ENCODE assay signal across 1 cellular context in genomic region chr4:2071252-2071911, GRCh38.
TF ChIP-seq lines count a peak whose summit lies in the region.

No MANE protein-coding gene starts in this region.

TF ChIP-seq in GM23338, 12 proteins besides CTCF, POLR2A, EP300 and RAD21 (continued from another document):
- no peak for TF ChIP-seq ZNF462 (CRISPR knock-in tag; IDR thresholded peaks at IDR 0.05)
- no peak for TF ChIP-seq STAT1 (IDR thresholded peaks at IDR 0.05; ENCODE audit: unreplicated experiment)
- no peak for TF ChIP-seq JUNB (IDR thresholded peaks at IDR 0.05; ENCODE audit: unreplicated experiment)
- TF ChIP-seq ZNF331 (CRISPR knock-in tag; IDR thresholded peaks at IDR 0.05; ENCODE audit: low read depth) = no peak
- no peak for TF ChIP-seq REST (IDR thresholded peaks at IDR 0.05; ENCODE audit: unreplicated experiment)
- no peak for TF ChIP-seq EZH2 (IDR thresholded peaks at IDR 0.05; ENCODE audit: low read depth, unreplicated experiment)
- no peak for TF ChIP-seq NANOG (IDR thresholded peaks at IDR 0.05; ENCODE audit: borderline replicate concordance)
- TF ChIP-seq ETS1 (IDR thresholded peaks at IDR 0.05) = no peak
- no peak for TF ChIP-seq POLR2AphosphoS5 (IDR thresholded peaks at IDR 0.05; ENCODE audit: low read depth)
- TF ChIP-seq CREB1 (CRISPR knock-in tag; IDR thresholded peaks at IDR 0.05; ENCODE audit: low read depth) = no peak
